8 cellular contexts compared by ENCODE assay signal in genomic region chr21:38787461-38788274, GRCh38. TPM values are rescaled to one million over a fixed set of nuclear protein-coding genes. Genes with fewer than 3 reads are reported as not detected.
DNase-seq lines count a peak whose midpoint lies in the region; ATAC-seq, FAIRE-seq and TF ChIP-seq lines count a peak whose summit lies in the region.

No MANE protein-coding gene starts in this region.

- H3K36me3 ChIP-seq in A673 (ENCODE audit: insufficient read depth, low read length, poor library complexity, severe bottlenecking) (no peaks in the 10 kb centered on the region), HCT116 (ENCODE audit: control insufficient read depth in 1 of 2, insufficient read depth in 2 of 2, low read length in 2 of 2) (no peaks in the 10 kb centered on the region), iPS-15b (ENCODE audit: control insufficient read depth, insufficient read depth, low read length) (no peaks in the 10 kb centered on the region)

- H3K4me3 ChIP-seq in A673 (ENCODE audit: low read depth, low read length, poor library complexity, severe bottlenecking) (no peak overlapping the region), HCT116 (replicated peaks in 1 of 2; ENCODE audit: low read depth in 1 of 2, low read length in 2 of 2) (peak overlapping the region; percentile 24 to 32), iPS-15b (ENCODE audit: low read depth, low read length) (peak overlapping the region; percentile 9)

- H3K9me2 ChIP-seq in HCT116 (ENCODE audit: insufficient read depth) = no peaks in the 10 kb centered on the region

- peak; percentile 94 for ATAC-seq in HCT116
- ATAC-seq in HG02981 (IDR thresholded peaks at IDR 0.05; ENCODE audit: unreplicated experiment) = no peak

- peak; percentile 90 for FAIRE-seq in RCC 7860 (lab: Jason Lieb, UNC)

- H3K4me2 ChIP-seq in HCT116 (ENCODE audit: low read length) = peak overlapping the region; percentile 76

- H3K27ac ChIP-seq in A673 (ENCODE audit: low read depth, low read length, poor library complexity, severe bottlenecking) (no peak overlapping the region), HCT116 (ENCODE audit: low read depth, low read length) (peak overlapping the region; percentile 89)

- TF ChIP-seq CTCF in A673 (conservative IDR thresholded peaks at IDR 0.05; ENCODE audit: low read depth, low read length) = no peak
- TF ChIP-seq CTCF in HCT116 (IDR thresholded peaks at IDR 0.05 in 2 of 3, conservative IDR thresholded peaks at IDR 0.05 in 1 of 3; ENCODE audit: borderline replicate concordance in 1 of 3, insufficient read depth in 1 of 3, low read depth in 2 of 3, low read length in 2 of 3) = no peak
- no peak for TF ChIP-seq CTCF in osteocyte (IDR thresholded peaks at IDR 0.05)

- H3K36me3 Mint-ChIP-seq in osteocyte (ENCODE audit: unreplicated experiment) = peaks cover 4% of the 10 kb centered on the region

- peaks cover 5% of the 10 kb centered on the region for H3K4me1 Mint-ChIP-seq in osteocyte (ENCODE audit: unreplicated experiment)

- POLR2A ChIA-PET in A673 (lab: Charles Lee; ENCODE audit: low non-redundant PET) = no interaction called here
- POLR2A ChIA-PET in HCT116 (lab: Charles Lee) = interaction anchor here (0.9 to 2.1 kb wide), 9 partner anchors 10 to 396 kb away, joined by 4 to 27 read pairs (median 4); partner anchors contain the start of genes ETS2 and PSMG1

- H3K27me3 ChIP-seq in A673 (replicated peaks; ENCODE audit: insufficient read depth, low read depth, low read length, poor library complexity) = no peaks in the 10 kb centered on the region
- H3K27me3 ChIP-seq in HCT116 (ENCODE audit: insufficient read depth, low read length) = no peaks in the 10 kb centered on the region
- H3K27me3 ChIP-seq in iPS-15b (ENCODE audit: control insufficient read depth, insufficient read depth, low read length) = no peaks in the 10 kb centered on the region

- peaks cover 11% of the 10 kb centered on the region for H3K9me3 Mint-ChIP-seq in osteocyte (ENCODE audit: unreplicated experiment)

- no peak overlapping the region for H3K4me3 Mint-ChIP-seq in osteocyte (ENCODE audit: unreplicated experiment)

- H3K4me1 ChIP-seq in A673 (ENCODE audit: insufficient read depth, low read length, poor library complexity, severe bottlenecking) (no peaks in the 10 kb centered on the region), HCT116 (ENCODE audit: control insufficient read depth in 1 of 2, insufficient read depth in 2 of 2, low read length in 2 of 2) (peaks cover 33 to 41% of the 10 kb centered on the region in 2 experiments), iPS-15b (ENCODE audit: control insufficient read depth, insufficient read depth, low read length) (peaks cover 15% of the 10 kb centered on the region)

- H3K9ac ChIP-seq in HCT116 (ENCODE audit: low read length) (peak overlapping the region; percentile 46), iPS-15b (ENCODE audit: low read depth, low read length) (no peak overlapping the region)

- no peaks in the 10 kb centered on the region for H3K27me3 Mint-ChIP-seq in osteocyte (ENCODE audit: unreplicated experiment)

- no peaks in the 10 kb centered on the region for H3K9me3 ChIP-seq in A673 (ENCODE audit: low read depth, low read length, poor library complexity, severe bottlenecking)
- H3K9me3 ChIP-seq in HCT116 (ENCODE audit: control insufficient read depth in 1 of 2, insufficient read depth in 1 of 2, low read depth in 1 of 2, low read length in 2 of 2) = no peaks in the 10 kb centered on the region; a peak in 1 of 4 replicates
- no peaks in the 10 kb centered on the region for H3K9me3 ChIP-seq in iPS-15b (ENCODE audit: control insufficient read depth, insufficient read depth, low read length)

- no peaks in the 10 kb centered on the region for H3K79me2 ChIP-seq in HCT116 (ENCODE audit: insufficient read depth, low read length)

- BruUV-seq in A673 (replicated peaks; lab: Mats Ljungman, UMichigan) = no TSS peak
- BruUV-seq in HCT116 (replicated peaks; lab: Mats Ljungman, UMichigan) = no TSS peak

- CTCF ChIA-PET in A673 (lab: Charles Lee) (no interaction called here), HCT116 (lab: Charles Lee) (interaction anchor here (1.0 to 2.4 kb wide), 5 partner anchors 9 to 349 kb away, joined by 3 to 8 read pairs (median 3); partner anchors contain the start of gene ETS2)

- no peak overlapping the region for H2AFZ ChIP-seq in HCT116 (ENCODE audit: low read depth, low read length, poor library complexity, severe bottlenecking)

- no peaks in the 10 kb centered on the region for H4K20me1 ChIP-seq in HCT116 (ENCODE audit: insufficient read depth)

- no peak overlapping the region for H3K27ac Mint-ChIP-seq in osteocyte (ENCODE audit: unreplicated experiment)

- intact Hi-C loops in A673 (cut with micrococcal nuclease; ENCODE audit: unreplicated experiment) = no loop called here
- intact Hi-C loops in HCT116 (cut with micrococcal nuclease) = loop anchor here (2.0 kb wide), 1 partner anchor 125 kb away; no protein-coding TSS in a partner anchor

- no peak for TF ChIP-seq RAD21 in HCT116 (IDR thresholded peaks at IDR 0.05; ENCODE audit: low read depth)

- RAD21 ChIA-PET in HCT116 (lab: Charles Lee; ENCODE audit: low non-redundant PET in 1 of 2, low total read pairs in 2 of 2, uncharacterized antibody in 2 of 2, unreplicated experiment in 2 of 2) = interaction anchor here (0.7 to 1.5 kb wide), 3 partner anchors 10 to 18 kb away, joined by 3 to 7 read pairs (median 3); partner anchors contain the start of gene ETS2 (in 1 of the 2)

- DNase-seq in A673 (ENCODE audit: low spot score) (peak; percentile 37), HCT116 (ENCODE audit: low read depth, low spot score) (peak; percentile 97), RCC 7860 (ENCODE audit: low spot score) (peak; percentile 97), osteocyte (ENCODE audit: extremely low spot score, unreplicated experiment) (no peak), hypothalamus (lab: John Stamatoyannopoulos, UW) (no peak), NCI-H2081 treated with DMSO at 0.1 percent for 48 hours (lab: John Stamatoyannopoulos, UW) (no peak)

- no peak for TF ChIP-seq POLR2A in HCT116 (IDR thresholded peaks at IDR 0.05; ENCODE audit: borderline replicate concordance, extremely low read depth, insufficient read depth, insufficient read length)

TF ChIP-seq in HCT116, 20 proteins besides CTCF, POLR2A, EP300 and RAD21:
- TF ChIP-seq POLR2AphosphoS5 (IDR thresholded peaks at IDR 0.05; ENCODE audit: low read depth, low read length) (no peak; the same call in 1 of the 2 replicates), EZH2 (IDR thresholded peaks at IDR 0.05) (no peak), SRF (IDR thresholded peaks at IDR 0.05; ENCODE audit: low read depth) (no peak), ZBTB33 (IDR thresholded peaks at IDR 0.05; ENCODE audit: extremely low read depth, insufficient replicate concordance, low read length) (peak; percentile 69), TCF7L2 (IDR thresholded peaks at IDR 0.05; ENCODE audit: borderline replicate concordance, extremely low read depth, insufficient read depth, insufficient read length) (peak; percentile 86)

RNA-seq across cellular contexts. Expression of gene ETS2, which starts 18.1 kb away (rescaled TPM):
- 35.1 and 45.6 TPM in 2 replicates for total RNA-seq in A673 (2021)
- 32.9 TPM for total RNA-seq in HCT116 (2021; ENCODE audit: unreplicated experiment)
- polyA plus RNA-seq in HCT116 (2012) = 19.6 and 20.6 TPM in 2 replicates
- total RNA-seq in osteocyte = 18.2 and 18.8 TPM in 2 replicates

Comparison
In these comparisons a context has a peak if more than half of its experiments do, and no peak if none do; other contexts are left out.
1. DNase-seq: peak in A673 (single experiment), HCT116 (single experiment) and RCC 7860 (single experiment); none in osteocyte (single experiment), hypothalamus (0 of 51) and NCI-H2081 treated with DMSO at 0.1 percent for 48 hours (single experiment).